8 cellular contexts compared by ENCODE assay signal in genomic region chr2:197239434-197239833, GRCh38.
A peak's percentile ranks its signal among the peaks of the same experiment; 100 is the strongest.
DNase-seq lines count a peak whose midpoint lies in the region; ATAC-seq, FAIRE-seq and TF ChIP-seq lines count a peak whose summit lies in the region.

No MANE protein-coding gene starts in this region.

- H3K27me3 ChIP-seq in liver (ENCODE audit: control insufficient read depth in 4 of 4, insufficient read depth in 4 of 4, low read length in 3 of 4) (no peaks in the 10 kb centered on the region), HepG2 (ENCODE audit: control insufficient read depth in 1 of 2, insufficient read depth in 2 of 2, low read length in 2 of 2) (peaks cover 0 to 9% of the 10 kb centered on the region in 2 experiments; a peak in 3 of 5 replicates), vagina (no peaks in the 10 kb centered on the region)

- no peaks in the 10 kb centered on the region for H3K36me3 ChIP-seq in liver (ENCODE audit: control insufficient read depth in 4 of 4, insufficient read depth in 3 of 4, low read depth in 1 of 4, low read length in 3 of 4)
- no peaks in the 10 kb centered on the region for H3K36me3 ChIP-seq in HepG2 (replicated peaks in 1 of 2; ENCODE audit: control insufficient read depth in 1 of 2, insufficient read depth in 2 of 2, low read length in 2 of 2)
- H3K36me3 ChIP-seq in vagina: no peaks in the 10 kb centered on the region

- no peaks in the 10 kb centered on the region for H3K79me2 ChIP-seq in HepG2 (ENCODE audit: insufficient read depth, low read length)

- CTCF ChIA-PET in HepG2 (lab: Yijun Ruan, JAX; ENCODE audit: low intra/inter-chr PET ratio, low total read pairs): no interaction called here

- H3K27ac ChIP-seq in liver (ENCODE audit: low read depth in 1 of 2, low read length in 2 of 2) (peak overlapping the region; percentile 52 to 71), HepG2 (ENCODE audit: extremely low read length, insufficient read depth, low read length) (no peak overlapping the region), vagina (peak overlapping the region; percentile 33)

- WGBS in liver: 28% methylated on average over 2 of the region's 2 CpGs
- WGBS in HepG2 (ENCODE audit: low lambda C conversion rate): 4% methylated on average over 2 of the region's 2 CpGs

- H3K9me3 Mint-ChIP-seq in activated T-cell treated with anti-CD3 and anti-CD28 coated beads, Interleukin-2, amount 50 U/mL, for 72 hours: no peaks in the 10 kb centered on the region

- H3K4me3 ChIP-seq in liver (ENCODE audit: low read depth in 1 of 3, low read length in 3 of 3) (no peak overlapping the region), HepG2 (replicated peaks in 1 of 3; ENCODE audit: insufficient read depth in 1 of 3, low read depth in 2 of 3, low read length in 3 of 3) (no peak overlapping the region), vagina (peak overlapping the region in 1 of 2 donors; percentile 2)

- no peak for DNase-seq in HepG2 (ENCODE audit: low spot score)
- DNase-seq in activated T-cell treated with anti-CD3 and anti-CD28 coated beads, Interleukin-2, amount 50 U/mL, for 72 hours: no peak
- no peak for DNase-seq in vagina (ENCODE audit: extremely low spot score in 2 of 2)
- DNase-seq in mesenteric fat pad (ENCODE audit: low spot score): no peak
- DNase-seq in NCI-H1694 treated with DMSO at 0.1 percent for 48 hours (lab: John Stamatoyannopoulos, UW): no peak
- no peak for DNase-seq in NCI-H1417 (lab: John Stamatoyannopoulos, UW)

- ATAC-seq in HepG2 (no peak), HG03139 (IDR thresholded peaks at IDR 0.05; ENCODE audit: unreplicated experiment) (peak; percentile 64)
- peak; percentile 66 to 75 for ATAC-seq in activated T-cell treated with anti-CD3 and anti-CD28 coated beads, Interleukin-2, amount 50 U/mL, for 72 hours (replicated peaks in 1 of 2)

- H3K9ac ChIP-seq in liver (ENCODE audit: low read depth in 1 of 2, low read length in 2 of 2) (no peak overlapping the region), HepG2 (ENCODE audit: insufficient read depth, low read depth, low read length) (no peak overlapping the region)

- H3K4me1 Mint-ChIP-seq in activated T-cell treated with anti-CD3 and anti-CD28 coated beads, Interleukin-2, amount 50 U/mL, for 72 hours (ENCODE audit: low read depth): peaks cover 92% of the 10 kb centered on the region

- in situ Hi-C loops in HepG2 (cut with HindIII; ENCODE audit: extremely low pct_ligation_motif_present, low pct_unique_long_range_greater_than_20kb): no loop called here

- H2AFZ ChIP-seq in HepG2 (ENCODE audit: low read length): no peak overlapping the region

- TF ChIP-seq RAD21 in liver (IDR thresholded peaks at IDR 0.05): no peak
- TF ChIP-seq RAD21 in HepG2 (CRISPR knock-in tag; IDR thresholded peaks at IDR 0.05): no peak

- TF ChIP-seq EP300 in HepG2 (IDR thresholded peaks at IDR 0.05; ENCODE audit: low read depth in 2 of 2, low read length in 2 of 2): no peak
- no peak for TF ChIP-seq EP300 in HepG2 (CRISPR knock-in tag; IDR thresholded peaks at IDR 0.05; ENCODE audit: borderline replicate concordance)

- H3K9me3 ChIP-seq in liver (ENCODE audit: control insufficient read depth in 4 of 4, low read length in 3 of 4): no peaks in the 10 kb centered on the region
- H3K9me3 ChIP-seq in HepG2 (ENCODE audit: low read length): no peaks in the 10 kb centered on the region
- H3K9me3 ChIP-seq in vagina: no peaks in the 10 kb centered on the region

- H3K4me2 ChIP-seq in HepG2 (ENCODE audit: low read depth, low read length): no peak overlapping the region

- BruUV-seq in HepG2 (replicated peaks; lab: Mats Ljungman, UMichigan): no TSS peak

- peaks cover 0 to 11% (median 7%) of the 10 kb centered on the region in 4 donors for H3K4me1 ChIP-seq in liver (ENCODE audit: control insufficient read depth in 4 of 4, insufficient read depth in 4 of 4, low read length in 3 of 4)
- no peaks in the 10 kb centered on the region for H3K4me1 ChIP-seq in HepG2 (ENCODE audit: insufficient read depth, low read length)
- H3K4me1 ChIP-seq in vagina: peaks cover 43% of the 10 kb centered on the region

- no peak for TF ChIP-seq POLR2A in HepG2 (IDR thresholded peaks at IDR 0.05; ENCODE audit: insufficient read depth in 1 of 2, low read depth in 2 of 2, low read length in 2 of 2)
- TF ChIP-seq POLR2A in vagina (IDR thresholded peaks at IDR 0.05): no peak

- POLR2A ChIA-PET in HepG2 (lab: Yijun Ruan, JAX): no interaction called here

- no peaks in the 10 kb centered on the region for H3K27me3 Mint-ChIP-seq in activated T-cell treated with anti-CD3 and anti-CD28 coated beads, Interleukin-2, amount 50 U/mL, for 72 hours (ENCODE audit: low read depth)

- intact Hi-C loops in HepG2 (cut with micrococcal nuclease; ENCODE audit: unreplicated experiment): no loop called here
- intact Hi-C loops in vagina (cut with DNase I): no loop called here

- no peaks in the 10 kb centered on the region for H3K36me3 Mint-ChIP-seq in activated T-cell treated with anti-CD3 and anti-CD28 coated beads, Interleukin-2, amount 50 U/mL, for 72 hours (ENCODE audit: insufficient read depth in 2 of 2)

- H3K27ac Mint-ChIP-seq in activated T-cell treated with anti-CD3 and anti-CD28 coated beads, Interleukin-2, amount 50 U/mL, for 72 hours: peak overlapping the region; percentile 98

- peak overlapping the region; percentile 69 to 93 for H3K4me3 Mint-ChIP-seq in activated T-cell treated with anti-CD3 and anti-CD28 coated beads, Interleukin-2, amount 50 U/mL, for 72 hours

- no peaks in the 10 kb centered on the region for H4K20me1 ChIP-seq in HepG2 (ENCODE audit: insufficient read depth, low read length)

- TF ChIP-seq CTCF in liver (IDR thresholded peaks at IDR 0.05; ENCODE audit: low read depth, low read length, missing input control): no peak
- no peak for TF ChIP-seq CTCF in HepG2 (CRISPR knock-in tag; IDR thresholded peaks at IDR 0.05)
- no peak for TF ChIP-seq CTCF in vagina (IDR thresholded peaks at IDR 0.05)

- no peak for FAIRE-seq in HepG2 (lab: Jason Lieb, UNC)

TF ChIP-seq in liver, 16 proteins besides CTCF, POLR2A, EP300 and RAD21 (continues in another document):
- TF ChIP-seq TAF1 (conservative IDR thresholded peaks at IDR 0.05) (no peak), SP1 (IDR thresholded peaks at IDR 0.05) (no peak), EGR1 (IDR thresholded peaks at IDR 0.05; ENCODE audit: low read depth in 2 of 2) (no peak), FOXA2 (IDR thresholded peaks at IDR 0.05) (no peak), FOXA1 (IDR thresholded peaks at IDR 0.05) (no peak), NR2F2 (IDR thresholded peaks at IDR 0.05) (no peak)
- TF ChIP-seq, protein P1, sequence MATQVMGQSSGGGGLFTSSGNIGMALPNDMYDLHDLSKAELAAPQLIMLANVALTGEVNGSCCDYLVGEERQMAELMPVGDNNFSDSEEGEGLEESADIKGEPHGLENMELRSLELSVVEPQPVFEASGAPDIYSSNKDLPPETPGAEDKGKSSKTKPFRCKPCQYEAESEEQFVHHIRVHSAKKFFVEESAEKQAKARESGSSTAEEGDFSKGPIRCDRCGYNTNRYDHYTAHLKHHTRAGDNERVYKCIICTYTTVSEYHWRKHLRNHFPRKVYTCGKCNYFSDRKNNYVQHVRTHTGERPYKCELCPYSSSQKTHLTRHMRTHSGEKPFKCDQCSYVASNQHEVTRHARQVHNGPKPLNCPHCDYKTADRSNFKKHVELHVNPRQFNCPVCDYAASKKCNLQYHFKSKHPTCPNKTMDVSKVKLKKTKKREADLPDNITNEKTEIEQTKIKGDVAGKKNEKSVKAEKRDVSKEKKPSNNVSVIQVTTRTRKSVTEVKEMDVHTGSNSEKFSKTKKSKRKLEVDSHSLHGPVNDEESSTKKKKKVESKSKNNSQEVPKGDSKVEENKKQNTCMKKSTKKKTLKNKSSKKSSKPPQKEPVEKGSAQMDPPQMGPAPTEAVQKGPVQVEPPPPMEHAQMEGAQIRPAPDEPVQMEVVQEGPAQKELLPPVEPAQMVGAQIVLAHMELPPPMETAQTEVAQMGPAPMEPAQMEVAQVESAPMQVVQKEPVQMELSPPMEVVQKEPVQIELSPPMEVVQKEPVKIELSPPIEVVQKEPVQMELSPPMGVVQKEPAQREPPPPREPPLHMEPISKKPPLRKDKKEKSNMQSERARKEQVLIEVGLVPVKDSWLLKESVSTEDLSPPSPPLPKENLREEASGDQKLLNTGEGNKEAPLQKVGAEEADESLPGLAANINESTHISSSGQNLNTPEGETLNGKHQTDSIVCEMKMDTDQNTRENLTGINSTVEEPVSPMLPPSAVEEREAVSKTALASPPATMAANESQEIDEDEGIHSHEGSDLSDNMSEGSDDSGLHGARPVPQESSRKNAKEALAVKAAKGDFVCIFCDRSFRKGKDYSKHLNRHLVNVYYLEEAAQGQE (IDR thresholded peaks at IDR 0.05): no peak

TF ChIP-seq in HepG2, 621 proteins besides CTCF, POLR2A, EP300 and RAD21:
- TF ChIP-seq MAFK (conservative IDR thresholded peaks at IDR 0.05 in 1 of 2, IDR thresholded peaks at IDR 0.05 in 1 of 2; ENCODE audit: low read length in 2 of 2) (peak in 1 of 2 experiments; percentile 7; a peak in 1 of 4 replicates), ZNF788 (CRISPR knock-in tag; IDR thresholded peaks at IDR 0.05; ENCODE audit: borderline replicate concordance) (no peak)
